1 cellular context compared by ENCODE assay signal in genomic region chr2:154692927-154693326, GRCh38.
TF ChIP-seq lines count a peak whose summit lies in the region.

No MANE protein-coding gene starts in this region.

TF ChIP-seq in endothelial cell of umbilical vein, 7 proteins besides CTCF, POLR2A, EP300 and RAD21:
- no peak for TF ChIP-seq POLR2AphosphoS5 (IDR thresholded peaks at IDR 0.05; ENCODE audit: insufficient read depth, low read depth, low read length)
- TF ChIP-seq JUN (IDR thresholded peaks at IDR 0.05; ENCODE audit: borderline replicate concordance, insufficient read depth, insufficient read length, low read depth) = peak; percentile 11
